ENCODE assay signal across 29 cellular contexts in genomic region chrX:67538383-67538782, GRCh38. TPM values are rescaled to one million over a fixed set of nuclear protein-coding genes. Genes with fewer than 3 reads are reported as not detected.
"Had no signal": no experiment of that assay in that cellular context is flagged by ENCODE, and none has a peak within 500 bp of the region (broad histone marks: within the 10 kb centered on the region; RNA-seq: fewer than 3 reads in every experiment).

No MANE protein-coding gene starts in this region.

- H3K9me3 Mint-ChIP-seq: natural killer cell treated with Interleukin-12 subunit alpha and Interleukin-12 subunit beta and Interleukin-15 and Interleukin-18, amount 100 ng/mL, for 72 hours; stimulated activated naive CD8-positive, alpha-beta T cell treated with anti-CD3 and anti-CD28 coated beads, Interleukin-15, Interleukin-2, amounts not matched to agents 100 ng/mL and 50 ng/mL, for 24 hours had no signal

- H3K27ac ChIP-seq: ovary, parathyroid adenoma, psoas muscle, skin epidermis, stomach, thoracic aorta, thyroid gland, tibial nerve, upper lobe of left lung, vagina had no signal

- H3K4me1 Mint-ChIP-seq: naive B cell; naive thymus-derived CD8-positive, alpha-beta T cell; nephron progenitor cell; stimulated activated effector memory CD8-positive, alpha-beta T cell treated with anti-CD3 and anti-CD28 coated beads, Interleukin-12 subunit alpha, Interleukin-12 subunit beta, amount 100 ng/mL, for 72 hours; stimulated activated naive B cell treated with anti-CD40 and anti-IgM and Interleukin-4, amounts not matched to agents 10 μg/mL and 1 μg/mL and 100 μg/mL, for 72 hours had no signal

- DNase-seq: naive B cell; naive thymus-derived CD8-positive, alpha-beta T cell; nephron progenitor cell; occipital lobe; ovary; posterior cingulate gyrus; psoas muscle; right cardiac atrium; stimulated activated CD4-positive, alpha-beta T cell treated with anti-CD3 and anti-CD28 coated beads, Interleukin-15, amount 100 ng/mL, for 24 hours; stimulated activated CD4-positive, alpha-beta T cell treated with anti-CD3 and anti-CD28 coated beads, Interleukin-2, amount 100 ng/mL, for 24 hours; stimulated activated CD4-positive, alpha-beta T cell treated with anti-CD3 and anti-CD28 coated beads, Interleukin-2, amount 100 ng/mL, for 48 hours; stimulated activated CD4-positive, alpha-beta T cell treated with anti-CD3 and anti-CD28 coated beads, Interleukin-4, amount 100 ng/mL, for 24 hours; stimulated activated naive B cell treated with anti-CD40 and anti-IgM and Interleukin-4, amounts not matched to agents 10 μg/mL and 1 μg/mL and 100 μg/mL, for 72 hours; stimulated activated naive CD4-positive, alpha-beta T cell treated with Interleukin-2 at 50 U/mL for 16 hours; stomach; thyroid gland; trophoblast cell; upper lobe of left lung had no signal

- H3K27ac Mint-ChIP-seq: naive B cell; naive thymus-derived CD8-positive, alpha-beta T cell; natural killer cell treated with Interleukin-12 subunit alpha and Interleukin-12 subunit beta and Interleukin-15 and Interleukin-18, amount 100 ng/mL, for 72 hours; nephron progenitor cell; progenitor cell of endocrine pancreas; stimulated activated effector memory CD8-positive, alpha-beta T cell treated with anti-CD3 and anti-CD28 coated beads, Interleukin-12 subunit alpha, Interleukin-12 subunit beta, amount 100 ng/mL, for 72 hours; stimulated activated naive B cell treated with anti-CD40 and anti-IgM and Interleukin-4, amounts not matched to agents 10 μg/mL and 1 μg/mL and 100 μg/mL, for 72 hours; stimulated activated naive CD8-positive, alpha-beta T cell treated with anti-CD3 and anti-CD28 coated beads, Interleukin-15, Interleukin-2, amounts not matched to agents 100 ng/mL and 50 ng/mL, for 24 hours had no signal

- ATAC-seq: naive thymus-derived CD8-positive, alpha-beta T cell; natural killer cell treated with Interleukin-12 subunit alpha and Interleukin-12 subunit beta and Interleukin-15 and Interleukin-18, amount 100 ng/mL, for 72 hours; psoas muscle; right cardiac atrium; sciatic nerve; stimulated activated effector memory CD8-positive, alpha-beta T cell treated with anti-CD3 and anti-CD28 coated beads, Interleukin-12 subunit alpha, Interleukin-12 subunit beta, amount 100 ng/mL, for 72 hours; stimulated activated naive B cell treated with anti-CD40 and anti-IgM and Interleukin-4, amounts not matched to agents 10 μg/mL and 1 μg/mL and 100 μg/mL, for 72 hours had no signal

- H3K4me3 Mint-ChIP-seq: naive B cell; naive thymus-derived CD8-positive, alpha-beta T cell; natural killer cell treated with Interleukin-12 subunit alpha and Interleukin-12 subunit beta and Interleukin-15 and Interleukin-18, amount 100 ng/mL, for 72 hours; nephron progenitor cell; neural crest cell; stimulated activated effector memory CD8-positive, alpha-beta T cell treated with anti-CD3 and anti-CD28 coated beads, Interleukin-12 subunit alpha, Interleukin-12 subunit beta, amount 100 ng/mL, for 72 hours; stimulated activated naive B cell treated with anti-CD40 and anti-IgM and Interleukin-4, amounts not matched to agents 10 μg/mL and 1 μg/mL and 100 μg/mL, for 72 hours; stimulated activated naive CD8-positive, alpha-beta T cell treated with anti-CD3 and anti-CD28 coated beads, Interleukin-15, Interleukin-2, amounts not matched to agents 100 ng/mL and 50 ng/mL, for 24 hours had no signal

- H3K36me3 Mint-ChIP-seq: naive B cell; naive thymus-derived CD8-positive, alpha-beta T cell; natural killer cell treated with Interleukin-12 subunit alpha and Interleukin-12 subunit beta and Interleukin-15 and Interleukin-18, amount 100 ng/mL, for 72 hours; stimulated activated effector memory CD8-positive, alpha-beta T cell treated with anti-CD3 and anti-CD28 coated beads, Interleukin-12 subunit alpha, Interleukin-12 subunit beta, amount 100 ng/mL, for 72 hours; stimulated activated naive B cell treated with anti-CD40 and anti-IgM and Interleukin-4, amounts not matched to agents 10 μg/mL and 1 μg/mL and 100 μg/mL, for 72 hours had no signal

RNA-seq across cellular contexts. Expression of gene AR, which starts 5.4 kb away (rescaled TPM):
- total RNA-seq: naive thymus-derived CD8-positive, alpha-beta T cell; natural killer cell treated with Interleukin-12 subunit alpha and Interleukin-12 subunit beta and Interleukin-15 and Interleukin-18, amount 100 ng/mL, for 72 hours had no signal
